2 cellular contexts compared by ENCODE assay signal in genomic region chr17:29162082-29162908, GRCh38.
TF ChIP-seq lines count a peak whose summit lies in the region.

No MANE protein-coding gene starts in this region.

TF ChIP-seq in IMR-90, 13 proteins besides CTCF, POLR2A, EP300 and RAD21:
- TF ChIP-seq FOS (IDR thresholded peaks at IDR 0.05; ENCODE audit: low read depth, low read length), result no peak
- TF ChIP-seq RCOR1 (IDR thresholded peaks at IDR 0.05; ENCODE audit: insufficient replicate concordance, low read length), result no peak
- TF ChIP-seq NFE2L2 (IDR thresholded peaks at IDR 0.05; ENCODE audit: low read depth, low read length), result no peak
- TF ChIP-seq CEBPB (IDR thresholded peaks at IDR 0.05; ENCODE audit: low read depth, low read length), result no peak
- no peak for TF ChIP-seq BHLHE40 (IDR thresholded peaks at IDR 0.05; ENCODE audit: low read depth, low read length)
- TF ChIP-seq MXI1 (IDR thresholded peaks at IDR 0.05; ENCODE audit: borderline replicate concordance, low read depth, low read length), result no peak
- no peak for TF ChIP-seq MAZ (IDR thresholded peaks at IDR 0.05; ENCODE audit: borderline replicate concordance, low read depth, low read length)
- no peak for TF ChIP-seq ELK1 (IDR thresholded peaks at IDR 0.05; ENCODE audit: borderline replicate concordance, low read depth, low read length)
- TF ChIP-seq RFX5 (IDR thresholded peaks at IDR 0.05; ENCODE audit: low read depth, low read length), result no peak
- no peak for TF ChIP-seq SMC3 (IDR thresholded peaks at IDR 0.05; ENCODE audit: low read depth, low read length)
- no peak for TF ChIP-seq MAFK (IDR thresholded peaks at IDR 0.05; ENCODE audit: low read depth, low read length)
- TF ChIP-seq USF2 (IDR thresholded peaks at IDR 0.05; ENCODE audit: low read depth, low read length), result no peak
- TF ChIP-seq CHD1 (IDR thresholded peaks at IDR 0.05; ENCODE audit: low read depth, low read length), result no peak

TF ChIP-seq in HepG2, 621 proteins besides CTCF, POLR2A, EP300 and RAD21:
- TF ChIP-seq HNF4A (CRISPR knock-in tag; IDR thresholded peaks at IDR 0.05), result 0 out of 2 replicates have a peak, but pooled peaks have one; percentile 13
- no peak for TF ChIP-seq ZNF740 (CRISPR knock-in tag; IDR thresholded peaks at IDR 0.05)
